ENCODE assay signal across 8 cellular contexts in the genomic region with DNA sequence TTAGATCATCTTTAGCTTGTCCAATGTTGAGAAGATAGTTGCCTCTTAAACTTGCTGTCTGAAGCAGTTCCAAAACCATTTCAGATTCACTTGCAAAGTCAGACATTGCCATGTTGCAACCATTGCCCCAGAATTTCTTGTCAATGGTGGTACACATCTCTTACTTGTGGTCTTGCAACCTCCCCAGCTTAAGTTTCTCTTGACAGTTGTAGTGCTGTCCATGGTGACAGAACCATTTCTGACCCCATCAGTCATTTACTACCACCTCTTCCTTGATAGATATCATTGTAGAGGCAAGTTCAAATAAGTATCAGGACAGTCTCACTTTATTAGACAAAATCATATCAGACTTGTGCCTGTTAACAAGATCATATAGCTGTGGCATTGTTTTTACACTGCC.
"Had no signal": no experiment of that assay in that cellular context is flagged by ENCODE, and none has a peak within 500 bp of the region (broad histone marks: within the 10 kb centered on the region; RNA-seq: fewer than 3 reads in every experiment).

No MANE protein-coding gene starts in this region.

- DNase-seq: GOT3, H7, HFFc6, IMR-90, KBM-7 had no signal

- H3K27ac ChIP-seq: KMS-11 had no signal

- H3K4me1 ChIP-seq: HAP-1 had no signal

- H3K9ac ChIP-seq: KMS-11 had no signal

- H3K27ac Mint-ChIP-seq: HFFc6 had no signal

- H3K9me3 ChIP-seq: HAP-1 had no signal

- FAIRE-seq: HTR-8/SVneo had no signal

- H3K4me3 Mint-ChIP-seq: HFFc6 had no signal

- H3K36me3 ChIP-seq: HAP-1 had no signal

- H3K9me3 Mint-ChIP-seq: HFFc6 had no signal

- H3K4me3 ChIP-seq: HAP-1 had no signal

- H3K4me2 ChIP-seq: KMS-11 had no signal
